In the genomic region with DNA sequence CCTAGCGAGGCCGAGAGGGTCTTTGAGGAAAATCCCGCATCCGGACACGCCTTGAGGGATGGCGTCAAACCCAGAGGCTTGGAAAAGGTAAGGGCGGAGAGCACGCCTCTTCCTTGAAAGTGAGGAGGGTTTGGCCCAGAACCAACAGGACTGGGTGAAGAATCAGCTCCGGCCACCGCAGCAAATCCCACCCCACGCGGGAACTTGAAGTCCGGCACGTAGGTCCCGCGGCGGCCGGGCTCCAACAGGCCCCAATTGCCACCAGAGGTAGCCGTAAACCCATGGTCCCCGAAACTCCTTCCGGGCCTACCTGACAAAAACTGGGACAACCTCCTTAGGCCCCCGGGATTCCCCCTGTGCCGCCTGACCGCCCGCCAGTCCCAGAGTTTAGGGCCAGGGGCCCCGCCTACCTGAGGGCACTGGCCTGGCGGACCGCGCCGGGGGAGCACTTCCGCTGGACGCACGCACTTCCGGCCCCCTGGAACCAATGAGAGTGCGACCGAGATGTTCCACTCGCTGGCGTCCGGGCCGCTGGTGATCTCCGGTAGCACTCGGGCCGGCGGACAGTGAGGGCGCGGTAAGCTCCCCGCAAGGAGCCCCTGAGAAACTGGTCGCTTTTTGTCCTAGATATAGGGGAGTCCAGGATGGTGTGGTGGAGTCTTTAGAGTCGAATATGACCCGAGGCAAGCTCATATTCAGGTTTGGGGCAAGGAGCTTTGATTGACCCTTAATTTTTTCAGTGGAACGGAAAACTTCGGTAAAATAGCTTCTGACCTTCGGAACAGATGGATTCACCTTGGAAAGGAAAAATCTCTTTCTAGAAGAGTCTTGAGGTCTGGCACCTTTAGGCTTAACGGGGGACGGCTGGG, we compare ENCODE assay signal across 1 cellular context.
A peak's percentile ranks its signal among the peaks of the same experiment; 100 is the strongest.
TF ChIP-seq lines count a peak whose summit lies in the region.

TSS of gene LZIC (minus strand) at position 453 of the 869 bp plus-strand sequence. CDS start 6,772 bp downstream, outside the sequence.
TSS of gene NMNAT1 (plus strand) at position 537 of the 869 bp plus-strand sequence. CDS start 28,599 bp downstream, outside the sequence.

TF ChIP-seq in HepG2, 621 proteins besides CTCF, POLR2A, EP300 and RAD21 (continued from another document and continues in another):
- TF ChIP-seq ZBTB21 (CRISPR knock-in tag; IDR thresholded peaks at IDR 0.05) (peak; percentile 48; the same call in 1 of the 2 replicates), ZNF317 (CRISPR knock-in tag; IDR thresholded peaks at IDR 0.05) (peak; percentile 69; the same call in 1 of the 2 replicates), ZNF782 (CRISPR knock-in tag; IDR thresholded peaks at IDR 0.05; ENCODE audit: borderline replicate concordance) (peak; percentile 90), ZNF142 (CRISPR knock-in tag; IDR thresholded peaks at IDR 0.05) (peak; percentile 79), ZNF572 (CRISPR knock-in tag; IDR thresholded peaks at IDR 0.05) (no peak), ZC3H13 (CRISPR knock-in tag; IDR thresholded peaks at IDR 0.05) (peak; percentile 31; the same call in 1 of the 2 replicates), PAF1 (CRISPR knock-in tag; IDR thresholded peaks at IDR 0.05) (no peak), TEAD3 (CRISPR knock-in tag; optimal IDR thresholded peaks at IDR 0.05; ENCODE audit: borderline replicate concordance) (peak; percentile 69), DNMT1 (CRISPR knock-in tag; IDR thresholded peaks at IDR 0.05) (no peak), SRSF9 (IDR thresholded peaks at IDR 0.05; ENCODE audit: borderline replicate concordance, insufficient read depth, low read depth, low read length, poor library complexity, severe bottlenecking) (no peak), ZNF724P (CRISPR knock-in tag; IDR thresholded peaks at IDR 0.05; ENCODE audit: borderline replicate concordance) (no peak; the same call in 1 of the 2 replicates), PITX1 (CRISPR knock-in tag; IDR thresholded peaks at IDR 0.05) (peak; percentile 81), NRL (CRISPR knock-in tag; IDR thresholded peaks at IDR 0.05; ENCODE audit: borderline replicate concordance) (peak; percentile 92), EZH2 (conservative IDR thresholded peaks at IDR 0.05; ENCODE audit: low read depth, low read length) (no peak), MZF1 (CRISPR knock-in tag; IDR thresholded peaks at IDR 0.05; ENCODE audit: borderline replicate concordance) (no peak), SKI (IDR thresholded peaks at IDR 0.05; ENCODE audit: partially characterized antibody) (no peak), ZFP82 (CRISPR knock-in tag; IDR thresholded peaks at IDR 0.05; ENCODE audit: borderline replicate concordance) (peak; percentile 91), ZNF556 (CRISPR knock-in tag; IDR thresholded peaks at IDR 0.05; ENCODE audit: borderline replicate concordance) (peak; percentile 87), ZNF580 (CRISPR knock-in tag; IDR thresholded peaks at IDR 0.05; ENCODE audit: borderline replicate concordance, low read depth) (peak; percentile 93), ZNF496 (CRISPR knock-in tag; IDR thresholded peaks at IDR 0.05; ENCODE audit: insufficient replicate concordance) (no peak), FOXO4 (CRISPR knock-in tag; conservative IDR thresholded peaks at IDR 0.05) (no peak), ZNF672 (CRISPR knock-in tag; IDR thresholded peaks at IDR 0.05) (no peak)
- TF ChIP-seq, protein P1, sequence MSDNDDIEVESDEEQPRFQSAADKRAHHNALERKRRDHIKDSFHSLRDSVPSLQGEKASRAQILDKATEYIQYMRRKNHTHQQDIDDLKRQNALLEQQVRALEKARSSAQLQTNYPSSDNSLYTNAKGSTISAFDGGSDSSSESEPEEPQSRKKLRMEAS (IDR thresholded peaks at IDR 0.05): peak; percentile 84
- TF ChIP-seq, protein P2, sequence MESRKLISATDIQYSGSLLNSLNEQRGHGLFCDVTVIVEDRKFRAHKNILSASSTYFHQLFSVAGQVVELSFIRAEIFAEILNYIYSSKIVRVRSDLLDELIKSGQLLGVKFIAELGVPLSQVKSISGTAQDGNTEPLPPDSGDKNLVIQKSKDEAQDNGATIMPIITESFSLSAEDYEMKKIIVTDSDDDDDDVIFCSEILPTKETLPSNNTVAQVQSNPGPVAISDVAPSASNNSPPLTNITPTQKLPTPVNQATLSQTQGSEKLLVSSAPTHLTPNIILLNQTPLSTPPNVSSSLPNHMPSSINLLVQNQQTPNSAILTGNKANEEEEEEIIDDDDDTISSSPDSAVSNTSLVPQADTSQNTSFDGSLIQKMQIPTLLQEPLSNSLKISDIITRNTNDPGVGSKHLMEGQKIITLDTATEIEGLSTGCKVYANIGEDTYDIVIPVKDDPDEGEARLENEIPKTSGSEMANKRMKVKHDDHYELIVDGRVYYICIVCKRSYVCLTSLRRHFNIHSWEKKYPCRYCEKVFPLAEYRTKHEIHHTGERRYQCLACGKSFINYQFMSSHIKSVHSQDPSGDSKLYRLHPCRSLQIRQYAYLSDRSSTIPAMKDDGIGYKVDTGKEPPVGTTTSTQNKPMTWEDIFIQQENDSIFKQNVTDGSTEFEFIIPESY (CRISPR knock-in tag; IDR thresholded peaks at IDR 0.05): peak; percentile 47; the same call in 1 of the 2 replicates
- TF ChIP-seq, protein P3, sequence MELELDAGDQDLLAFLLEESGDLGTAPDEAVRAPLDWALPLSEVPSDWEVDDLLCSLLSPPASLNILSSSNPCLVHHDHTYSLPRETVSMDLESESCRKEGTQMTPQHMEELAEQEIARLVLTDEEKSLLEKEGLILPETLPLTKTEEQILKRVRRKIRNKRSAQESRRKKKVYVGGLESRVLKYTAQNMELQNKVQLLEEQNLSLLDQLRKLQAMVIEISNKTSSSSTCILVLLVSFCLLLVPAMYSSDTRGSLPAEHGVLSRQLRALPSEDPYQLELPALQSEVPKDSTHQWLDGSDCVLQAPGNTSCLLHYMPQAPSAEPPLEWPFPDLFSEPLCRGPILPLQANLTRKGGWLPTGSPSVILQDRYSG (CRISPR knock-in tag; IDR thresholded peaks at IDR 0.05): peak; percentile 67; the same call in 1 of the 2 replicates
- TF ChIP-seq, protein P4, sequence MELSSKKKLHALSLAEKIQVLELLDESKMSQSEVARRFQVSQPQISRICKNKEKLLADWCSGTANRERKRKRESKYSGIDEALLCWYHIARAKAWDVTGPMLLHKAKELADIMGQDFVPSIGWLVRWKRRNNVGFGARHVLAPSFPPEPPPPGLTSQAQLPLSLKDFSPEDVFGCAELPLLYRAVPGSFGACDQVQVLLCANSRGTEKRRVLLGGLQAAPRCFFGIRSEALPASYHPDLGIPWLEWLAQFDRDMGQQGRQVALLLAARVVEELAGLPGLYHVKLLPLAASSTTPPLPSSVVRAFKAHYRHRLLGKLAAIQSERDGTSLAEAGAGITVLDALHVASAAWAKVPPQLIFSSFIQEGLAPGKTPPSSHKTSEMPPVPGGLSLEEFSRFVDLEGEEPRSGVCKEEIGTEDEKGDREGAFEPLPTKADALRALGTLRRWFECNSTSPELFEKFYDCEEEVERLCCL (CRISPR knock-in tag; IDR thresholded peaks at IDR 0.05; ENCODE audit: borderline replicate concordance): no peak
- TF ChIP-seq, protein P5, sequence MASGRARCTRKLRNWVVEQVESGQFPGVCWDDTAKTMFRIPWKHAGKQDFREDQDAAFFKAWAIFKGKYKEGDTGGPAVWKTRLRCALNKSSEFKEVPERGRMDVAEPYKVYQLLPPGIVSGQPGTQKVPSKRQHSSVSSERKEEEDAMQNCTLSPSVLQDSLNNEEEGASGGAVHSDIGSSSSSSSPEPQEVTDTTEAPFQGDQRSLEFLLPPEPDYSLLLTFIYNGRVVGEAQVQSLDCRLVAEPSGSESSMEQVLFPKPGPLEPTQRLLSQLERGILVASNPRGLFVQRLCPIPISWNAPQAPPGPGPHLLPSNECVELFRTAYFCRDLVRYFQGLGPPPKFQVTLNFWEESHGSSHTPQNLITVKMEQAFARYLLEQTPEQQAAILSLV (CRISPR knock-in tag; IDR thresholded peaks at IDR 0.05; ENCODE audit: borderline replicate concordance): peak; percentile 84; the same call in 1 of the 2 replicates
- TF ChIP-seq, protein P6, sequence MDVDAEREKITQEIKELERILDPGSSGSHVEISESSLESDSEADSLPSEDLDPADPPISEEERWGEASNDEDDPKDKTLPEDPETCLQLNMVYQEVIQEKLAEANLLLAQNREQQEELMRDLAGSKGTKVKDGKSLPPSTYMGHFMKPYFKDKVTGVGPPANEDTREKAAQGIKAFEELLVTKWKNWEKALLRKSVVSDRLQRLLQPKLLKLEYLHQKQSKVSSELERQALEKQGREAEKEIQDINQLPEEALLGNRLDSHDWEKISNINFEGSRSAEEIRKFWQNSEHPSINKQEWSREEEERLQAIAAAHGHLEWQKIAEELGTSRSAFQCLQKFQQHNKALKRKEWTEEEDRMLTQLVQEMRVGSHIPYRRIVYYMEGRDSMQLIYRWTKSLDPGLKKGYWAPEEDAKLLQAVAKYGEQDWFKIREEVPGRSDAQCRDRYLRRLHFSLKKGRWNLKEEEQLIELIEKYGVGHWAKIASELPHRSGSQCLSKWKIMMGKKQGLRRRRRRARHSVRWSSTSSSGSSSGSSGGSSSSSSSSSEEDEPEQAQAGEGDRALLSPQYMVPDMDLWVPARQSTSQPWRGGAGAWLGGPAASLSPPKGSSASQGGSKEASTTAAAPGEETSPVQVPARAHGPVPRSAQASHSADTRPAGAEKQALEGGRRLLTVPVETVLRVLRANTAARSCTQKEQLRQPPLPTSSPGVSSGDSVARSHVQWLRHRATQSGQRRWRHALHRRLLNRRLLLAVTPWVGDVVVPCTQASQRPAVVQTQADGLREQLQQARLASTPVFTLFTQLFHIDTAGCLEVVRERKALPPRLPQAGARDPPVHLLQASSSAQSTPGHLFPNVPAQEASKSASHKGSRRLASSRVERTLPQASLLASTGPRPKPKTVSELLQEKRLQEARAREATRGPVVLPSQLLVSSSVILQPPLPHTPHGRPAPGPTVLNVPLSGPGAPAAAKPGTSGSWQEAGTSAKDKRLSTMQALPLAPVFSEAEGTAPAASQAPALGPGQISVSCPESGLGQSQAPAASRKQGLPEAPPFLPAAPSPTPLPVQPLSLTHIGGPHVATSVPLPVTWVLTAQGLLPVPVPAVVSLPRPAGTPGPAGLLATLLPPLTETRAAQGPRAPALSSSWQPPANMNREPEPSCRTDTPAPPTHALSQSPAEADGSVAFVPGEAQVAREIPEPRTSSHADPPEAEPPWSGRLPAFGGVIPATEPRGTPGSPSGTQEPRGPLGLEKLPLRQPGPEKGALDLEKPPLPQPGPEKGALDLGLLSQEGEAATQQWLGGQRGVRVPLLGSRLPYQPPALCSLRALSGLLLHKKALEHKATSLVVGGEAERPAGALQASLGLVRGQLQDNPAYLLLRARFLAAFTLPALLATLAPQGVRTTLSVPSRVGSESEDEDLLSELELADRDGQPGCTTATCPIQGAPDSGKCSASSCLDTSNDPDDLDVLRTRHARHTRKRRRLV (CRISPR knock-in tag; IDR thresholded peaks at IDR 0.05): peak; percentile 51; the same call in 1 of the 2 replicates
- TF ChIP-seq, protein P7, sequence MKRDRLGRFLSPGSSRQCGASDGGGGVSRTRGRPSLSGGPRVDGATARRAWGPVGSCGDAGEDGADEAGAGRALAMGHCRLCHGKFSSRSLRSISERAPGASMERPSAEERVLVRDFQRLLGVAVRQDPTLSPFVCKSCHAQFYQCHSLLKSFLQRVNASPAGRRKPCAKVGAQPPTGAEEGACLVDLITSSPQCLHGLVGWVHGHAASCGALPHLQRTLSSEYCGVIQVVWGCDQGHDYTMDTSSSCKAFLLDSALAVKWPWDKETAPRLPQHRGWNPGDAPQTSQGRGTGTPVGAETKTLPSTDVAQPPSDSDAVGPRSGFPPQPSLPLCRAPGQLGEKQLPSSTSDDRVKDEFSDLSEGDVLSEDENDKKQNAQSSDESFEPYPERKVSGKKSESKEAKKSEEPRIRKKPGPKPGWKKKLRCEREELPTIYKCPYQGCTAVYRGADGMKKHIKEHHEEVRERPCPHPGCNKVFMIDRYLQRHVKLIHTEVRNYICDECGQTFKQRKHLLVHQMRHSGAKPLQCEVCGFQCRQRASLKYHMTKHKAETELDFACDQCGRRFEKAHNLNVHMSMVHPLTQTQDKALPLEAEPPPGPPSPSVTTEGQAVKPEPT (CRISPR knock-in tag; IDR thresholded peaks at IDR 0.05; ENCODE audit: low read depth): no peak; the same call in 1 of the 2 replicates
